Comparison of ENCODE assay signal across 8 cellular contexts in the genomic region with DNA sequence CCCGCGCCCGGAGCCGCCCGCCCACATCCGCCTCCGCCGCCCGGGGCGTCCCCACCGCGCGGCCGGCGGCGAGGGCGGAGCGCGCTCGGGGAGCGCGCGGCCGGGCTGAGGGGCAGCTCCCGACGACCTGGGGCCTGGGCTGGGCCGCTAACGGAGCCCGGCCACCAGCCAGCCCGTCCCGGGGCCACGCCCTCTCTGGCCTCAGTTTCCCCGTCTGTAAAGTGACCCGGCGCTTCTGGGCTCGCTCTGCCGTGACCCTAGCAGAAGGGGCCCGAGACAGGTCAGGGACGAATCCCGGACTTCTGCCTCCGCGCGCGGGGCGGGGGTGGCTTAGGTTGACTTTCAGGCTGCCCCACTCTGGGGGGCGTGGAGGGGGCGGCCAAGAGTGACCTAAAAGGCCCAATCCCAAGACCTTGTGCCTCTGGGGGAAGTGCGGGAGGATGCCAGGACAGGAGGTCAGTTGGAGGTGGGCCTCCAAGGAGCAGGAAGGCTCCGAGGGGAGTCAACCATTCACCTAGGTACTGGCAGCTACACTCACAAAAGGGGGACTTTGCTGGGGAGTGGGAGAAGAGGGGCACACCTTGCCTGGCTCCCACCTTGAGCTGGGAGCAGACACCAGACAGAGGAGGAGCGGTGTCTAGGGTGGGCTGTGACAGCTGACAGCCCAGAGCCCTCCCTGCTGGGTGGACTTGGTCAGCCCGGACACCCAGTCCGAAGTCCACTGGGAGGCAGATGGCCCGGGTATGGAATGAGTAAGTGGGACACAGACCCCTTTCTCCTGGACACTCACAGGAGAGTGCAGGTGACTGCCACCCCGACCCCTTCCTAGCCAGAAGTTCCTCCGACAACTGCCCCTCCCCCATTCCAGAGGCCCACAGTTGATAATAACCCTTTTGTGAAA. TPM values are rescaled to one million over a fixed set of nuclear protein-coding genes. Genes with fewer than 3 reads are reported as not detected.
DNase-seq lines count a peak whose midpoint lies in the region; ATAC-seq, FAIRE-seq and TF ChIP-seq lines count a peak whose summit lies in the region.

No MANE protein-coding gene starts in this region.

- H3K9me3 ChIP-seq in kidney (ENCODE audit: control insufficient read depth in 1 of 2, low read length in 2 of 2), result no peaks in the 10 kb centered on the region

- H3K9ac ChIP-seq in kidney (ENCODE audit: low read length in 2 of 2), result peak overlapping the region; percentile 57 to 65

- intact Hi-C loops in kidney (cut with DNase I), result no loop called here

- ATAC-seq in HG03039 (IDR thresholded peaks at IDR 0.05; ENCODE audit: unreplicated experiment), result peak; percentile 30

- FAIRE-seq in bronchial epithelial cell (lab: Jason Lieb, UNC), result no peak
- no peak for FAIRE-seq in kidney (lab: Jason Lieb, UNC)

- H3K4me3 ChIP-seq in GM12875 (ENCODE audit: low read depth, low read length) (peak overlapping the region; percentile 77), bronchial epithelial cell (ENCODE audit: low read depth, low read length) (peak overlapping the region; percentile 74), kidney (ENCODE audit: low read length in 2 of 2) (peak overlapping the region; percentile 36 to 56)

- H3K27ac ChIP-seq in kidney (ENCODE audit: low read depth in 2 of 2, low read length in 2 of 2), result peak overlapping the region; percentile 91 to 92

- peaks cover 3 to 31% of the 10 kb centered on the region in 2 donors for H3K4me1 ChIP-seq in kidney (ENCODE audit: control insufficient read depth in 1 of 2, insufficient read depth in 1 of 2, low read depth in 1 of 2, low read length in 2 of 2)

- TF ChIP-seq CTCF in GM12875 (IDR thresholded peaks at IDR 0.05; ENCODE audit: borderline replicate concordance, insufficient read depth, low read depth, low read length), result no peak
- TF ChIP-seq CTCF in bronchial epithelial cell (IDR thresholded peaks at IDR 0.05; ENCODE audit: insufficient read depth, low read length, severe bottlenecking), result no peak
- TF ChIP-seq CTCF in kidney (IDR thresholded peaks at IDR 0.05; ENCODE audit: borderline replicate concordance, extremely low read depth, insufficient read depth), result no peak

- peak; percentile 40 for DNase-seq in T-helper 22 cell (ENCODE audit: low read depth)
- DNase-seq in bronchial epithelial cell (ENCODE audit: low read depth), result no peak
- DNase-seq in kidney, result no peak
- DNase-seq in stimulated activated CD4-positive, alpha-beta T cell treated with anti-CD3 and anti-CD28 coated beads, Interleukin-4, amount 100 ng/mL, for 4 hours, result peak; percentile 46 to 74
- no peak for DNase-seq in KG1 (lab: John Stamatoyannopoulos, UW)
- no peak for DNase-seq in NCI-H524 treated with DMSO at 0.1 percent for 48 hours (lab: John Stamatoyannopoulos, UW)

- H3K27me3 ChIP-seq in bronchial epithelial cell (ENCODE audit: control insufficient read depth, insufficient read depth, low read length), result no peaks in the 10 kb centered on the region

- H3K36me3 ChIP-seq in bronchial epithelial cell (ENCODE audit: control insufficient read depth, insufficient read depth, low read length), result peaks cover 15% of the 10 kb centered on the region
- no peaks in the 10 kb centered on the region for H3K36me3 ChIP-seq in kidney (ENCODE audit: control insufficient read depth in 1 of 2, insufficient read depth in 2 of 2, low read length in 2 of 2)

RNA-seq across cellular contexts. Expression of a gene that starts 0.5 kb away (rescaled TPM):
- total RNA-seq in bronchial epithelial cell (164 and 191 TPM in 2 replicates), kidney (125 TPM)
- polyA plus RNA-seq in kidney (ENCODE audit: insufficient read depth, low read depth, low replicate concordance), result 70.6 TPM

RNA-seq across cellular contexts. Expression of a gene that starts 4.9 kb away (rescaled TPM):
- total RNA-seq in bronchial epithelial cell (5.2 and 5.3 TPM in 2 replicates), kidney (10.0 TPM)
- polyA plus RNA-seq in kidney (ENCODE audit: insufficient read depth, low read depth, low replicate concordance), result 3.9 TPM

RNA-seq across cellular contexts. Expression of a gene that starts 43.1 kb away (rescaled TPM):
- 85.0 and 95.6 TPM in 2 replicates for total RNA-seq in bronchial epithelial cell
- total RNA-seq in kidney, result 65.7 TPM
- polyA plus RNA-seq in kidney (ENCODE audit: insufficient read depth, low read depth, low replicate concordance), result 124 TPM

Comparison
In these comparisons a context has a peak if more than half of its experiments do, and no peak if none do; other contexts are left out.
1. DNase-seq: peak in T-helper 22 cell (single experiment) and stimulated activated CD4-positive, alpha-beta T cell treated with anti-CD3 and anti-CD28 coated beads, Interleukin-4, amount 100 ng/mL, for 4 hours (2 of 2); none in bronchial epithelial cell (single experiment), kidney (single experiment), KG1 (single experiment) and NCI-H524 treated with DMSO at 0.1 percent for 48 hours (single experiment).
2. Peak in every context shown above with its lines, with median percentiles within 50 percentile points of each other: H3K4me3 ChIP-seq.